ENCODE assay signal across 1 cellular context in the genomic region with DNA sequence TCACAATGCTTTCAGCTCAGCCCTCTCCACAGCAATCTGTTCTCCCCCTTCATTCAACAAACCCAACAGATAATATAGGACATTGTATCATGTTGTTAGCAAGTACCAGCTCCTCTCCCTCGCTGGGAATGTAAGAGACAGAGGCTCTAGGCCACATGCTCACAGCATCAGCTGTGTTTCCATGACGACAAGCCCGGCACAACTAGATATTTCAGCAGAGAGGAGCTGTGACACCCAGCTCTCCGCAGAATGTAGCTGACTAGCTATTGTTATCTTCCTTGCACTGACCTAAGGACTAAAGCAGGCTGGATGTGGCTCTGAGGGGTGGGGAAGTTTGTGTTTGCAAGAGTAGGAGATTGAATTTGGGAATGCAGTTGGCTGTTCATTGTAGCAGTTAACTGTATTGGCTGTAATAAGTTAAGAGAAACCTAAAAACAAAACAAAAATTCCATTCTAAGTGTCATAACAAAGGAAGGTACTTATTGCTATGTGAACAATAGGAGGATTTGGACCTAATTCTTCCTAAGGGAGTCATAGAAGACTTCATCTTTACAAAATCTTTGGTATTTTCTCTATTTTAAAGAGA.
TF ChIP-seq lines count a peak whose summit lies in the region.

No MANE protein-coding gene starts in this region.

TF ChIP-seq in HEK293T, 16 proteins besides CTCF, POLR2A, EP300 and RAD21 (continued from another document):
- no peak for TF ChIP-seq ARNT (IDR thresholded peaks at IDR 0.05)
- no peak for TF ChIP-seq ELF4 (IDR thresholded peaks at IDR 0.05)
- TF ChIP-seq CTBP1 (IDR thresholded peaks at IDR 0.05; ENCODE audit: borderline replicate concordance): no peak
- no peak for TF ChIP-seq TARDBP (IDR thresholded peaks at IDR 0.05)
- no peak for TF ChIP-seq LEF1 (IDR thresholded peaks at IDR 0.05; ENCODE audit: borderline replicate concordance)
- TF ChIP-seq HDGF (IDR thresholded peaks at IDR 0.05; ENCODE audit: borderline replicate concordance): no peak
- TF ChIP-seq L3MBTL2 (conservative IDR thresholded peaks at IDR 0.05): no peak
